ENCODE assay signal across 1 cellular context in genomic region chr7:94972296-94972695, GRCh38.
TF ChIP-seq lines count a peak whose summit lies in the region.

No MANE protein-coding gene starts in this region.

TF ChIP-seq in HepG2, 621 proteins besides CTCF, POLR2A, EP300 and RAD21 (continued from another document and continues in another):
- TF ChIP-seq ZNF687 (CRISPR knock-in tag; IDR thresholded peaks at IDR 0.05) (no peak), ETV5 (CRISPR knock-in tag; IDR thresholded peaks at IDR 0.05; ENCODE audit: borderline replicate concordance) (no peak), TFAP4 (IDR thresholded peaks at IDR 0.05; ENCODE audit: borderline replicate concordance, low read depth) (peak; percentile 92), HDAC2 (CRISPR knock-in tag; IDR thresholded peaks at IDR 0.05) (peak; percentile 63; the same call in 1 of the 2 replicates), ZNF557 (CRISPR knock-in tag; IDR thresholded peaks at IDR 0.05) (no peak), NKX3-1 (CRISPR knock-in tag; IDR thresholded peaks at IDR 0.05) (no peak), ONECUT2 (CRISPR knock-in tag; IDR thresholded peaks at IDR 0.05) (no peak), PHF20 (CRISPR knock-in tag; IDR thresholded peaks at IDR 0.05) (no peak), ZNF607 (CRISPR knock-in tag; IDR thresholded peaks at IDR 0.05; ENCODE audit: borderline replicate concordance) (no peak), EZH2 (conservative IDR thresholded peaks at IDR 0.05; ENCODE audit: low read depth, low read length) (no peak), YEATS2 (CRISPR knock-in tag; IDR thresholded peaks at IDR 0.05; ENCODE audit: borderline replicate concordance) (no peak; the same call in 1 of the 2 replicates), ZNF792 (CRISPR knock-in tag; IDR thresholded peaks at IDR 0.05) (no peak), ZBTB34 (CRISPR knock-in tag; IDR thresholded peaks at IDR 0.05) (no peak), MED13 (CRISPR knock-in tag; IDR thresholded peaks at IDR 0.05) (no peak), ELF1 (CRISPR knock-in tag; IDR thresholded peaks at IDR 0.05) (peak; percentile 15; the same call in 1 of the 2 replicates), SMC3 (IDR thresholded peaks at IDR 0.05; ENCODE audit: low read length) (no peak), NCOA1 (CRISPR knock-in tag; IDR thresholded peaks at IDR 0.05) (no peak), ZNF331 (CRISPR knock-in tag; IDR thresholded peaks at IDR 0.05) (0 out of 2 replicates have a peak, but pooled peaks have one; percentile 34), ZNF510 (CRISPR knock-in tag; IDR thresholded peaks at IDR 0.05; ENCODE audit: low read depth) (no peak), ZNF232 (CRISPR knock-in tag; IDR thresholded peaks at IDR 0.05; ENCODE audit: borderline replicate concordance) (no peak), ZBTB20 (CRISPR knock-in tag; IDR thresholded peaks at IDR 0.05; ENCODE audit: borderline replicate concordance, low read depth) (no peak), SOX6 (IDR thresholded peaks at IDR 0.05) (no peak), SOX6 (CRISPR knock-in tag; IDR thresholded peaks at IDR 0.05) (peak; percentile 92), ZNF430 (CRISPR knock-in tag; IDR thresholded peaks at IDR 0.05) (no peak), NCOA5 (CRISPR knock-in tag; IDR thresholded peaks at IDR 0.05) (no peak), GABPA (IDR thresholded peaks at IDR 0.05; ENCODE audit: low read depth, low read length) (no peak), GABPA (CRISPR knock-in tag; IDR thresholded peaks at IDR 0.05; ENCODE audit: low read depth) (no peak), RERE (CRISPR knock-in tag; IDR thresholded peaks at IDR 0.05; ENCODE audit: low read depth) (peak; percentile 79; the same call in 1 of the 2 replicates), ZBTB21 (CRISPR knock-in tag; IDR thresholded peaks at IDR 0.05) (no peak), RXRB (CRISPR knock-in tag; IDR thresholded peaks at IDR 0.05; ENCODE audit: borderline replicate concordance) (peak; percentile 63; the same call in 1 of the 2 replicates), DRAP1 (CRISPR knock-in tag; IDR thresholded peaks at IDR 0.05) (no peak), ARID5B (CRISPR knock-in tag; IDR thresholded peaks at IDR 0.05) (peak; percentile 93), MAFF (IDR thresholded peaks at IDR 0.05; ENCODE audit: low read depth, low read length) (peak; percentile 55; the same call in 1 of the 2 replicates), ZBED4 (CRISPR knock-in tag; IDR thresholded peaks at IDR 0.05; ENCODE audit: borderline replicate concordance) (no peak), POLR2AphosphoS2 (IDR thresholded peaks at IDR 0.05; ENCODE audit: low read depth, low read length) (no peak), HMG20A (CRISPR knock-in tag; IDR thresholded peaks at IDR 0.05; ENCODE audit: borderline replicate concordance) (peak; percentile 85), AHR (CRISPR knock-in tag; IDR thresholded peaks at IDR 0.05) (no peak), MAFK (conservative IDR thresholded peaks at IDR 0.05 in 1 of 2, IDR thresholded peaks at IDR 0.05 in 1 of 2; ENCODE audit: low read length in 2 of 2) (peak; percentile 50 to 54; a peak in 3 of 4 replicates), CREM (IDR thresholded peaks at IDR 0.05) (peak; percentile 48; the same call in 1 of the 2 replicates), CREM (CRISPR knock-in tag; IDR thresholded peaks at IDR 0.05) (no peak), FOXC1 (CRISPR knock-in tag; IDR thresholded peaks at IDR 0.05; ENCODE audit: borderline replicate concordance) (no peak), ZNF260 (CRISPR knock-in tag; IDR thresholded peaks at IDR 0.05; ENCODE audit: borderline replicate concordance, low read depth) (no peak), NFKBIZ (CRISPR knock-in tag; IDR thresholded peaks at IDR 0.05) (no peak), ZNF496 (CRISPR knock-in tag; IDR thresholded peaks at IDR 0.05; ENCODE audit: insufficient replicate concordance) (no peak), ZNF256 (CRISPR knock-in tag; conservative IDR thresholded peaks at IDR 0.05) (no peak)
